In genomic region chr1:98030976-98031375, GRCh38 we compare ENCODE assay signal across 15 cellular contexts.
A peak's percentile ranks its signal among the peaks of the same experiment; 100 is the strongest.
DNase-seq lines count a peak whose midpoint lies in the region; ATAC-seq, FAIRE-seq and TF ChIP-seq lines count a peak whose summit lies in the region.
"Had no signal": no experiment of that assay in that cellular context is flagged by ENCODE, and none has a peak within 500 bp of the region (broad histone marks: within the 10 kb centered on the region; RNA-seq: fewer than 3 reads in every experiment).

No MANE protein-coding gene starts in this region.

- DNase-seq in DMS 273 treated with DMSO at 0.1 percent for 48 hours (lab: John Stamatoyannopoulos, UW) (peak; percentile 38), PC-3 (peak; percentile 53), endothelial cell of umbilical vein (ENCODE audit: low read depth, low spot score) (no peak), HuH-7.5 (ENCODE audit: low spot score) (no peak), NCI-H1417 treated with DMSO at 0.1 percent for 48 hours (lab: John Stamatoyannopoulos, UW) (no peak)
- DNase-seq: CD4-positive, alpha-beta memory T cell; DND-41; NCI-H1417; NCI-H2029 treated with DMSO at 0.1 percent for 48 hours; NCI-H774; T-helper 1 cell had no signal

- POLR2A ChIA-PET in PC-3 (lab: Charles Lee; ENCODE audit: unreplicated experiment): interaction anchor here (0.6 to 1.1 kb wide), 2 partner anchors 111 to 301 kb away, joined by 3 read pairs; no protein-coding TSS in a partner anchor
- POLR2A ChIA-PET in endothelial cell of umbilical vein (lab: Charles Lee): no interaction called here

- H3K27ac ChIP-seq in PC-3 (ENCODE audit: low read length) (peak overlapping the region; percentile 87), endothelial cell of umbilical vein (ENCODE audit: insufficient read depth, low read depth, low read length) (peak overlapping the region; percentile 76)

- H3K9ac ChIP-seq in PC-3 (ENCODE audit: low read length): peak overlapping the region; percentile 56
- peak overlapping the region; percentile 54 for H3K9ac ChIP-seq in endothelial cell of umbilical vein (replicated peaks; ENCODE audit: extremely low read depth, insufficient read depth, low read length)
- peak overlapping the region; percentile 55 for H3K9ac ChIP-seq in skeletal muscle satellite cell (ENCODE audit: low read depth, low read length)

- peak overlapping the region; percentile 71 for H3K4me3 ChIP-seq in PC-3 (ENCODE audit: low read length)
- H3K4me3 ChIP-seq in endothelial cell of umbilical vein (replicated peaks in 1 of 3; ENCODE audit: insufficient read depth in 1 of 3, low read depth in 1 of 3, low read length in 3 of 3): peak overlapping the region in 1 of 3 experiments; percentile 3
- H3K4me3 ChIP-seq in skeletal muscle satellite cell (ENCODE audit: low read length): no peak overlapping the region
- H3K4me3 ChIP-seq: GM23338 had no signal

- CTCF ChIA-PET in PC-3 (lab: Charles Lee): no interaction called here
- CTCF ChIA-PET in endothelial cell of umbilical vein (lab: Charles Lee): interaction anchor here (0.7 to 2.0 kb wide), 5 partner anchors 9 to 437 kb away, joined by 3 to 5 read pairs (median 3); no protein-coding TSS in a partner anchor

- peak; percentile 58 for ATAC-seq in PC-3
- ATAC-seq in GM21529 (IDR thresholded peaks at IDR 0.05; ENCODE audit: unreplicated experiment): no peak
- ATAC-seq: GM23338 had no signal

- peak overlapping the region; percentile 84 for H3K4me2 ChIP-seq in PC-3 (ENCODE audit: low read length)
- H3K4me2 ChIP-seq in endothelial cell of umbilical vein (ENCODE audit: insufficient read depth, low read length): peak overlapping the region; percentile 87
- H3K4me2 ChIP-seq in skeletal muscle satellite cell (ENCODE audit: low read length): peak overlapping the region; percentile 33
- H3K4me2 ChIP-seq: GM23338 had no signal

- intact Hi-C loops in PC-3 (cut with micrococcal nuclease) (loop anchor here (5.0 kb wide), 2 partner anchors 114 to 364 kb away; no protein-coding TSS in a partner anchor), endothelial cell of umbilical vein (cut with micrococcal nuclease) (no loop called here)

- H2AFZ ChIP-seq in PC-3 (ENCODE audit: low read length) (peak overlapping the region; percentile 29; the same call in 1 of the 2 replicates), endothelial cell of umbilical vein (ENCODE audit: low read depth, low read length) (peak overlapping the region; percentile 37)
- H2AFZ ChIP-seq: GM23338 had no signal

- no peaks in the 10 kb centered on the region for H3K9me1 ChIP-seq in endothelial cell of umbilical vein (replicated peaks; ENCODE audit: control insufficient read depth, extremely low read depth, insufficient read depth, low read length)

- H3K4me1 ChIP-seq in PC-3 (ENCODE audit: insufficient read depth, low read length) (peaks cover 60% of the 10 kb centered on the region), endothelial cell of umbilical vein (ENCODE audit: control insufficient read depth, extremely low read depth, insufficient read depth, low read length) (peaks cover 22% of the 10 kb centered on the region), skeletal muscle satellite cell (ENCODE audit: control insufficient read depth, insufficient read depth, low read length) (peaks cover 22% of the 10 kb centered on the region)

- no peak for FAIRE-seq in endothelial cell of umbilical vein (lab: Jason Lieb, UNC)
- FAIRE-seq: G401.6 had no signal

- TF ChIP-seq CTCF in PC-3 (conservative IDR thresholded peaks at IDR 0.05; ENCODE audit: low read depth, low read length) (no peak), endothelial cell of umbilical vein (IDR thresholded peaks at IDR 0.05; ENCODE audit: extremely low read depth in 1 of 2, insufficient read depth in 1 of 2, low read depth in 1 of 2, low read length in 2 of 2) (no peak)

- H3K9me3 ChIP-seq in PC-3 (ENCODE audit: low read length): no peaks in the 10 kb centered on the region
- H3K9me3 ChIP-seq in endothelial cell of umbilical vein (replicated peaks; ENCODE audit: control insufficient read depth, insufficient read depth, low read length): no peaks in the 10 kb centered on the region
- no peaks in the 10 kb centered on the region for H3K9me3 ChIP-seq in skeletal muscle satellite cell (replicated peaks; ENCODE audit: low read length)

- no peaks in the 10 kb centered on the region for H3K9me2 ChIP-seq in PC-3 (replicated peaks; ENCODE audit: low read length)

- no peak for TF ChIP-seq POLR2A in endothelial cell of umbilical vein (IDR thresholded peaks at IDR 0.05; ENCODE audit: low read depth, low read length)

- H3K79me2 ChIP-seq in PC-3 (ENCODE audit: low read length) (peaks cover 23% of the 10 kb centered on the region), endothelial cell of umbilical vein (ENCODE audit: control insufficient read depth, insufficient read depth, low read length) (peaks cover 15% of the 10 kb centered on the region)

- H4K20me1 ChIP-seq in PC-3 (ENCODE audit: low read length): no peaks in the 10 kb centered on the region
- no peaks in the 10 kb centered on the region for H4K20me1 ChIP-seq in endothelial cell of umbilical vein (replicated peaks; ENCODE audit: control insufficient read depth, extremely low read depth, insufficient read depth, low read length)

- dilution Hi-C loops in endothelial cell of umbilical vein (cut with MboI; ENCODE audit: extremely low pct_ligation_motif_present, low sequenced_read_pairs): no loop called here

- H3K27me3 ChIP-seq in PC-3 (ENCODE audit: low read length) (no peaks in the 10 kb centered on the region), endothelial cell of umbilical vein (ENCODE audit: control insufficient read depth in 2 of 2, insufficient read depth in 2 of 2, low read length in 2 of 2) (no peaks in the 10 kb centered on the region), skeletal muscle satellite cell (ENCODE audit: control insufficient read depth, insufficient read depth, low read length) (no peaks in the 10 kb centered on the region)

- BruUV-seq in PC-3 (replicated peaks; lab: Mats Ljungman, UMichigan) (no TSS peak), endothelial cell of umbilical vein (replicated peaks; lab: Mats Ljungman, UMichigan) (TSS peak; percentile 80)

- H3K36me3 ChIP-seq in PC-3 (ENCODE audit: low read depth, low read length) (peaks cover 9% of the 10 kb centered on the region; the same call in 1 of the 2 replicates), endothelial cell of umbilical vein (ENCODE audit: control insufficient read depth in 2 of 2, extremely low read depth in 1 of 2, insufficient read depth in 2 of 2, low read length in 2 of 2) (no peaks in the 10 kb centered on the region), skeletal muscle satellite cell (ENCODE audit: insufficient read depth, low read length) (no peaks in the 10 kb centered on the region)

- no peaks in the 10 kb centered on the region for H3F3A ChIP-seq in PC-3 (ENCODE audit: low read length, unreplicated experiment)

TF ChIP-seq in endothelial cell of umbilical vein, 7 proteins besides CTCF, POLR2A, EP300 and RAD21:
- no peak for TF ChIP-seq POLR2AphosphoS5 (IDR thresholded peaks at IDR 0.05; ENCODE audit: insufficient read depth, low read depth, low read length)
- no peak for TF ChIP-seq MAX (IDR thresholded peaks at IDR 0.05; ENCODE audit: insufficient read depth, insufficient read length)
- no peak for TF ChIP-seq EZH2 (IDR thresholded peaks at IDR 0.05; ENCODE audit: borderline replicate concordance, low read depth, low read length, severe bottlenecking)
- TF ChIP-seq MYC (IDR thresholded peaks at IDR 0.05; ENCODE audit: low read depth, low read length): no peak
- no peak for TF ChIP-seq GATA2 (IDR thresholded peaks at IDR 0.05; ENCODE audit: insufficient read depth, insufficient read length, low read depth, low read length)
- no peak for TF ChIP-seq FOS (IDR thresholded peaks at IDR 0.05; ENCODE audit: borderline replicate concordance, insufficient read depth, low read length)
- no peak for TF ChIP-seq JUN (IDR thresholded peaks at IDR 0.05; ENCODE audit: borderline replicate concordance, insufficient read depth, insufficient read length, low read depth)

Comparison
In these comparisons a context has a peak if more than half of its experiments do, and no peak if none do; other contexts are left out.
1. DNase-seq: peak in DMS 273 treated with DMSO at 0.1 percent for 48 hours (single experiment) and PC-3 (single experiment); none in endothelial cell of umbilical vein (single experiment), HuH-7.5 (single experiment) and NCI-H1417 treated with DMSO at 0.1 percent for 48 hours (single experiment).
2. H3K4me2 ChIP-seq: peak in every context shown above with its lines; median percentile 87 in endothelial cell of umbilical vein; 84 in PC-3; 33 in skeletal muscle satellite cell.
3. Peak in every context shown above with its lines, with median percentiles within 50 percentile points of each other: H3K9ac ChIP-seq.